ENCODE assay signal across 13 cellular contexts in genomic region chr3:180409170-180409569, GRCh38.
"Had no signal": no experiment of that assay in that cellular context is flagged by ENCODE, and none has a peak within 500 bp of the region (broad histone marks: within the 10 kb centered on the region; RNA-seq: fewer than 3 reads in every experiment).

No MANE protein-coding gene starts in this region.

- H3K4me3 ChIP-seq: adrenal gland, body of pancreas, esophagus muscularis mucosa, left lung, stomach, thoracic aorta had no signal

- H3K27ac Mint-ChIP-seq: activated B cell treated with CpG ODN at 0.5 μM for 24 hours; activated CD4-positive, alpha-beta T cell treated with anti-CD3 and anti-CD28 coated beads, Interleukin-2, amount 10 ng/mL, durations not matched to agents 7 days and 5 days; dendritic cell treated with granulocyte-macrophage colony-stimulating factor and Interleukin-4, amounts not matched to agents 40 ng/mL and 50 ng/mL, for 4 days; T-helper 17 cell had no signal

- H3K4me1 Mint-ChIP-seq: activated B cell treated with CpG ODN at 0.5 μM for 24 hours; activated CD4-positive, alpha-beta T cell treated with anti-CD3 and anti-CD28 coated beads, Interleukin-2, amount 10 ng/mL, durations not matched to agents 7 days and 5 days; T-helper 17 cell had no signal

- H3K9me3 Mint-ChIP-seq: activated B cell treated with CpG ODN at 0.5 μM for 24 hours; activated CD4-positive, alpha-beta T cell treated with anti-CD3 and anti-CD28 coated beads, Interleukin-2, amount 10 ng/mL, durations not matched to agents 7 days and 5 days had no signal

- H3K4me3 Mint-ChIP-seq: activated B cell treated with CpG ODN at 0.5 μM for 24 hours; activated CD4-positive, alpha-beta T cell treated with anti-CD3 and anti-CD28 coated beads, Interleukin-2, amount 10 ng/mL, durations not matched to agents 7 days and 5 days; dendritic cell treated with granulocyte-macrophage colony-stimulating factor and Interleukin-4, amounts not matched to agents 40 ng/mL and 50 ng/mL, for 4 days; T-helper 17 cell had no signal

- ATAC-seq: body of pancreas, left lung, T-helper 17 cell had no signal

- H3K27me3 ChIP-seq: adrenal gland, body of pancreas, esophagus muscularis mucosa, left lung, stomach had no signal

- H3K27ac ChIP-seq: adrenal gland, body of pancreas, esophagus muscularis mucosa, left lung, stomach, thoracic aorta had no signal

- DNase-seq: activated B cell treated with CpG ODN at 0.5 μM for 24 hours; activated CD4-positive, alpha-beta T cell treated with anti-CD3 and anti-CD28 coated beads, Interleukin-2, amount 10 ng/mL, durations not matched to agents 7 days and 5 days; activated naive CD4-positive, alpha-beta T cell treated with anti-CD3 and anti-CD28 coated beads, Interleukin-2, amount 50 U/mL, for 16 hours; activated T-cell treated with anti-CD3 and anti-CD28 coated beads, Interleukin-2, amount 50 U/mL, for 1 hour; adrenal gland; body of pancreas; left lung; stimulated activated CD4-positive, alpha-beta T cell treated with anti-CD3 and anti-CD28 coated beads, Interleukin-4, amount 100 ng/mL, for 1 hour; stomach; T-helper 17 cell had no signal

- H3K4me1 ChIP-seq: adrenal gland, esophagus muscularis mucosa, left lung, stomach had no signal

- H3K36me3 ChIP-seq: adrenal gland, esophagus muscularis mucosa, left lung, stomach, thoracic aorta had no signal

- H3K27me3 Mint-ChIP-seq: activated B cell treated with CpG ODN at 0.5 μM for 24 hours; activated CD4-positive, alpha-beta T cell treated with anti-CD3 and anti-CD28 coated beads, Interleukin-2, amount 10 ng/mL, durations not matched to agents 7 days and 5 days; dendritic cell treated with granulocyte-macrophage colony-stimulating factor and Interleukin-4, amounts not matched to agents 40 ng/mL and 50 ng/mL, for 4 days; T-helper 17 cell had no signal
